21 cellular contexts compared by ENCODE assay signal in the genomic region with DNA sequence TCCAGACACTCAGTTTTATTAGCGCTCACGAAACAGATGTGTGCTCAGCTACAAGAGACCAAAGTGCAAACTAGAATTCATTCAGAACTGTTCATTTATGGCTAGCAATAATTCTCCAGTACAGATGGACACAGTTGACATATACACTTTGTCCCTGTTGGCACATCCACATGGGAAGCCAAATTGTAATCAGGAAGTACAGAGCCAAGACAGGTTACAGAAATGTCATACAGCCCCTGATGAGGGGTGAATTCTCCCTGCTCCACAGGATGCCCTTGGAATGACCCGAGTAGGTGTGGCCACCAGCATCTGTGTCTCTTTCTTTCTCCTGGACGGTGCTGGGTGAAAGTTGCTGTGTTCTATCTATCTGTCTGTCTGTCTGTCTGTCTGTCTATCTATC. TPM values are rescaled to one million over a fixed set of nuclear protein-coding genes. Genes with fewer than 3 reads are reported as not detected.
DNase-seq lines count a peak whose midpoint lies in the region; ATAC-seq and TF ChIP-seq lines count a peak whose summit lies in the region.
"Had no signal": no experiment of that assay in that cellular context is flagged by ENCODE, and none has a peak within 500 bp of the region (broad histone marks: within the 10 kb centered on the region; RNA-seq: fewer than 3 reads in every experiment).

No MANE protein-coding gene starts in this region.

- no peak for TF ChIP-seq CTCF in gastroesophageal sphincter (IDR thresholded peaks at IDR 0.05)
- no peak for TF ChIP-seq CTCF in GM10248 (IDR thresholded peaks at IDR 0.05; ENCODE audit: control extremely low read depth, extremely low read depth, low read depth, missing control alignments)
- no peak for TF ChIP-seq CTCF in coronary artery (IDR thresholded peaks at IDR 0.05)

- H3K27me3 ChIP-seq in gastroesophageal sphincter, result no peaks in the 10 kb centered on the region
- no peaks in the 10 kb centered on the region for H3K27me3 ChIP-seq in muscle layer of colon (ENCODE audit: control insufficient read depth in 1 of 2, insufficient read depth in 2 of 2, low read length in 2 of 2)
- H3K27me3 ChIP-seq: SJCRH30 had no signal

- no peak for TF ChIP-seq EP300 in gastroesophageal sphincter (IDR thresholded peaks at IDR 0.05)

- peak; percentile 62 for ATAC-seq in SK-N-SH treated with all-trans-retinoic acid at 6 μM for 48 hours
- no peak for ATAC-seq in gastroesophageal sphincter
- no peak for ATAC-seq in stimulated activated naive CD8-positive, alpha-beta T cell treated with anti-CD3 and anti-CD28 coated beads, Interleukin-15, Interleukin-2, amounts not matched to agents 100 U/mL and 50 U/mL, for 24 hours

- POLR2A ChIA-PET in GM10248 (lab: Yijun Ruan, JAX), result no interaction called here

- peaks cover 0 to 30% of the 10 kb centered on the region in 2 donors for H3K36me3 ChIP-seq in gastroesophageal sphincter
- peaks cover 12% of the 10 kb centered on the region for H3K36me3 ChIP-seq in muscle layer of colon (ENCODE audit: insufficient read depth, low read length)
- H3K36me3 ChIP-seq: prostate gland had no signal

- H3K9ac ChIP-seq in muscle layer of colon (ENCODE audit: low read length), result no peak overlapping the region

- peak; percentile 19 for DNase-seq in EL
- no peak for DNase-seq in stimulated activated CD4-positive, alpha-beta T cell treated with anti-CD3 and anti-CD28 coated beads, Interleukin-2, amount 100 ng/mL, for 48 hours
- no peak for DNase-seq in GM10248 (ENCODE audit: extremely low spot score)
- DNase-seq in coronary artery (ENCODE audit: low spot score), result no peak
- no peak for DNase-seq in stimulated activated naive CD8-positive, alpha-beta T cell treated with anti-CD3 and anti-CD28 coated beads, Interleukin-15, Interleukin-2, amounts not matched to agents 100 U/mL and 50 U/mL, for 24 hours
- DNase-seq: activated CD8-positive, alpha-beta memory T cell treated with anti-CD3 and anti-CD28 coated beads, Interleukin-2, amount 50 U/mL, for 48 hours; activated naive CD4-positive, alpha-beta T cell treated with Interleukin-2 at 50 U/mL for 16 hours; aorta; COR-L47; cortex of kidney; H7; hypothalamus; naive B cell; NCI-H1436 treated with DMSO at 0.1 percent for 48 hours; SJCRH30; stimulated activated CD4-positive, alpha-beta T cell treated with anti-CD3 and anti-CD28 coated beads, Interleukin-15, amount 100 ng/mL, for 24 hours; T-helper 9 cell had no signal

- 73 to 78% methylated on average over 3 to 4 of the region's 4 CpGs for WGBS in gastroesophageal sphincter (ENCODE audit: low coverage in 1 of 2), 2 donors

- peaks cover 3 to 85% (median 6%) of the 10 kb centered on the region in 3 donors for H3K4me1 ChIP-seq in gastroesophageal sphincter
- H3K4me1 ChIP-seq in muscle layer of colon (ENCODE audit: insufficient read depth, low read length), result peaks cover 45% of the 10 kb centered on the region
- H3K4me1 ChIP-seq: prostate gland, SJCRH30 had no signal

- no peaks in the 10 kb centered on the region for H3K9me3 ChIP-seq in gastroesophageal sphincter
- H3K9me3 ChIP-seq in muscle layer of colon (ENCODE audit: low read length), result no peaks in the 10 kb centered on the region
- H3K9me3 ChIP-seq: prostate gland, SJCRH30 had no signal

- no peak for TF ChIP-seq POLR2A in gastroesophageal sphincter (IDR thresholded peaks at IDR 0.05)

- H3K4me3 ChIP-seq in gastroesophageal sphincter (no peak overlapping the region), muscle layer of colon (ENCODE audit: low read depth in 1 of 2, low read length in 2 of 2) (no peak overlapping the region), coronary artery (no peak overlapping the region)
- H3K4me3 ChIP-seq: prostate gland, SJCRH30 had no signal

- CTCF ChIA-PET in GM10248 (lab: Yijun Ruan, JAX), result interaction anchor here (1.4 to 1.9 kb wide), 6 partner anchors 10 to 79 kb away, joined by 3 to 7 read pairs (median 4); a partner anchor contains a TSS

- H3K27ac ChIP-seq in gastroesophageal sphincter (peak overlapping the region; percentile 0 to 91 (median 78)), muscle layer of colon (ENCODE audit: low read depth, low read length) (peak overlapping the region; percentile 66), coronary artery (no peak overlapping the region)
- H3K27ac ChIP-seq: SJCRH30 had no signal

TF ChIP-seq in SK-N-SH treated with all-trans-retinoic acid at 6 μM for 48 hours, 23 proteins besides CTCF, POLR2A, EP300 and RAD21:
- TF ChIP-seq, protein P1, sequence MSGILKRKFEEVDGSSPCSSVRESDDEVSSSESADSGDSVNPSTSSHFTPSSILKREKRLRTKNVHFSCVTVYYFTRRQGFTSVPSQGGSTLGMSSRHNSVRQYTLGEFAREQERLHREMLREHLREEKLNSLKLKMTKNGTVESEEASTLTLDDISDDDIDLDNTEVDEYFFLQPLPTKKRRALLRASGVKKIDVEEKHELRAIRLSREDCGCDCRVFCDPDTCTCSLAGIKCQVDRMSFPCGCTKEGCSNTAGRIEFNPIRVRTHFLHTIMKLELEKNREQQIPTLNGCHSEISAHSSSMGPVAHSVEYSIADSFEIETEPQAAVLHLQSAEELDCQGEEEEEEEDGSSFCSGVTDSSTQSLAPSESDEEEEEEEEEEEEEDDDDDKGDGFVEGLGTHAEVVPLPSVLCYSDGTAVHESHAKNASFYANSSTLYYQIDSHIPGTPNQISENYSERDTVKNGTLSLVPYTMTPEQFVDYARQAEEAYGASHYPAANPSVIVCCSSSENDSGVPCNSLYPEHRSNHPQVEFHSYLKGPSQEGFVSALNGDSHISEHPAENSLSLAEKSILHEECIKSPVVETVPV (CRISPR knock-in tag; IDR thresholded peaks at IDR 0.05), result no peak
- TF ChIP-seq TOX (CRISPR knock-in tag; IDR thresholded peaks at IDR 0.05; ENCODE audit: borderline replicate concordance) (no peak), CSDC2 (CRISPR knock-in tag; IDR thresholded peaks at IDR 0.05) (no peak), ISL1 (CRISPR knock-in tag; IDR thresholded peaks at IDR 0.05) (no peak), ZNF70 (CRISPR knock-in tag; IDR thresholded peaks at IDR 0.05) (no peak), GLIS3 (CRISPR knock-in tag; IDR thresholded peaks at IDR 0.05) (no peak), ESRRG (CRISPR knock-in tag; IDR thresholded peaks at IDR 0.05) (no peak), BACH2 (CRISPR knock-in tag; IDR thresholded peaks at IDR 0.05; ENCODE audit: borderline replicate concordance) (no peak), RARB (CRISPR knock-in tag; IDR thresholded peaks at IDR 0.05) (no peak), ZNF8 (CRISPR knock-in tag; IDR thresholded peaks at IDR 0.05) (no peak)
- TF ChIP-seq, protein P2, sequence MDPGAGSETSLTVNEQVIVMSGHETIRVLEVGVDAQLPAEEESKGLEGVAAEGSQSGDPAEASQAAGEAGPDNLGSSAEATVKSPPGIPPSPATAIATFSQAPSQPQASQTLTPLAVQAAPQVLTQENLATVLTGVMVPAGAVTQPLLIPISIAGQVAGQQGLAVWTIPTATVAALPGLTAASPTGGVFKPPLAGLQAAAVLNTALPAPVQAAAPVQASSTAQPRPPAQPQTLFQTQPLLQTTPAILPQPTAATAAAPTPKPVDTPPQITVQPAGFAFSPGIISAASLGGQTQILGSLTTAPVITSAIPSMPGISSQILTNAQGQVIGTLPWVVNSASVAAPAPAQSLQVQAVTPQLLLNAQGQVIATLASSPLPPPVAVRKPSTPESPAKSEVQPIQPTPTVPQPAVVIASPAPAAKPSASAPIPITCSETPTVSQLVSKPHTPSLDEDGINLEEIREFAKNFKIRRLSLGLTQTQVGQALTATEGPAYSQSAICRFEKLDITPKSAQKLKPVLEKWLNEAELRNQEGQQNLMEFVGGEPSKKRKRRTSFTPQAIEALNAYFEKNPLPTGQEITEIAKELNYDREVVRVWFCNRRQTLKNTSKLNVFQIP (CRISPR knock-in tag; IDR thresholded peaks at IDR 0.05; ENCODE audit: borderline replicate concordance, low read depth), result no peak
TF ChIP-seq in SK-N-SH treated with all-trans-retinoic acid at 6 μM for 48 hours: peak in this region for 0.

RNA-seq across cellular contexts. Expression of a gene that starts 7.6 kb away (rescaled TPM):
- 10 to 100 TPM; 23.0 to 34.1 (median 25.6) TPM for total RNA-seq in gastroesophageal sphincter

RNA-seq across cellular contexts. Expression of a gene that starts 43.5 kb away (rescaled TPM):
- 100 to 1,000 TPM in 3 of 4 donors, 10 to 100 TPM in 1; 62.7 to 240 (median 158) TPM for total RNA-seq in gastroesophageal sphincter

Comparison
In these comparisons a context has a peak if more than half of its experiments do, and no peak if none do; other contexts are left out.
1. H3K27ac ChIP-seq: peak in gastroesophageal sphincter (4 of 4) and muscle layer of colon (single experiment); none in coronary artery (0 of 2).